12 cellular contexts compared by ENCODE assay signal in the genomic region with DNA sequence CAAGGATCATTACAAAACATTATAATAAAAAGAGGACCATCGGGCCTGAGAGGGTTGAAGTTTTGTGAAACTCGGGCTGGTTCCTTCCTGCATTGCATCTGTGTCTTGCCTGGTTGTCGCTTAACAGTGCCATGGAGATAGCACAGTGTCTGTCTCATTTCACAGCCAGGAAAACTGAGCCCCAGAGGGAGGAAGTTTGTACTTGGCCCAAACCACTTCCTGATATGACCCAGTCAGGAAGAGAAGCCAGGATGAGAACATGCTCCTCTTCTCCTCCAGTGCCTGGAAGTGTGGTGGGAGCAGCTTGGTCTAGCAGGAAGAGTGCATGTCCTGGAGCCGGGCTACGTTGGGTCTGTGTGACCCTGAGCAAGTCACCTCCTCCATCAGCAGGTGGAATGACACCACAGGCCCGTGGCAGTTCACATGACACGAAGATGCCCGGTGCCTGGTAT. TPM values are rescaled to one million over a fixed set of nuclear protein-coding genes. Genes with fewer than 3 reads are reported as not detected.
DNase-seq lines count a peak whose midpoint lies in the region; ATAC-seq and TF ChIP-seq lines count a peak whose summit lies in the region.
"Had no signal": no experiment of that assay in that cellular context is flagged by ENCODE, and none has a peak within 500 bp of the region (broad histone marks: within the 10 kb centered on the region; RNA-seq: fewer than 3 reads in every experiment).

No MANE protein-coding gene starts in this region.

- intact Hi-C loops in esophagus squamous epithelium (cut with DNase I) (loop anchor here (5.0 to 10.0 kb wide), 2 partner anchors 52 to 124 kb away; no protein-coding TSS in a partner anchor), posterior vena cava (cut with DNase I) (loop anchor here (5.0 kb wide), 1 partner anchor 124 kb away; no protein-coding TSS in a partner anchor)

- H3K4me3 ChIP-seq in HL-60 (replicated peaks; ENCODE audit: insufficient read depth, low read length) (no peak overlapping the region), esophagus squamous epithelium (no peak overlapping the region)
- H3K4me3 ChIP-seq: ascending aorta had no signal

- DNase-seq in HL-60 (ENCODE audit: low read depth in 1 of 2, low spot score in 1 of 2) (peak in 1 of 2 experiments; percentile 60), UCSD-AML1 (lab: John Stamatoyannopoulos, UW; ENCODE audit: unreplicated experiment) (peak; percentile 64), esophagus squamous epithelium (lab: John Stamatoyannopoulos, UW) (no peak), posterior vena cava (ENCODE audit: low spot score) (peak; percentile 73), KG1 (lab: John Stamatoyannopoulos, UW) (no peak), HEK293T (ENCODE audit: extremely low spot score) (no peak)
- DNase-seq: activated CD4-positive, CD25-positive, alpha-beta regulatory T cell treated with anti-CD3 and anti-CD28 coated beads, Interleukin-2, amount 50 U/mL, for 72 hours; NCI-H524 treated with DMSO at 0.1 percent for 48 hours; stimulated activated CD4-positive, alpha-beta T cell treated with anti-CD3 and anti-CD28 coated beads, Interleukin-12 subunit alpha, Interleukin-12 subunit beta, amount 100 ng/mL, for 4 hours had no signal

- no peak for TF ChIP-seq POLR2A in esophagus squamous epithelium (IDR thresholded peaks at IDR 0.05)
- no peak for TF ChIP-seq POLR2A in GM18505 (IDR thresholded peaks at IDR 0.05; ENCODE audit: borderline replicate concordance, extremely low read depth, insufficient read depth, insufficient read length)

- no peaks in the 10 kb centered on the region for H3K27me3 ChIP-seq in HL-60 (ENCODE audit: insufficient read depth, poor library complexity, severe bottlenecking)
- no peaks in the 10 kb centered on the region for H3K27me3 ChIP-seq in esophagus squamous epithelium
- H3K27me3 ChIP-seq: ascending aorta had no signal

- POLR2A ChIA-PET in HEK293T (lab: Yijun Ruan, JAX): no interaction called here

- H3K4me1 ChIP-seq in esophagus squamous epithelium: peaks cover 20 to 74% (median 62%) of the 10 kb centered on the region in 3 donors

- H3K9me3 ChIP-seq in esophagus squamous epithelium: no peaks in the 10 kb centered on the region
- H3K9me3 ChIP-seq: ascending aorta had no signal

- WGBS in esophagus squamous epithelium, 2 donors: 72 to 84% methylated on average over 8 of the region's 8 CpGs

- CTCF ChIA-PET in HEK293T (lab: Yijun Ruan, JAX): no interaction called here

- H3K27ac ChIP-seq in HL-60 (replicated peaks) (peak overlapping the region; percentile 30), esophagus squamous epithelium (peak overlapping the region in 3 of 4 donors; percentile 17 to 70 (median 29))

- peaks cover 0 to 16% (median 0%) of the 10 kb centered on the region in 3 donors for H3K36me3 ChIP-seq in esophagus squamous epithelium
- H3K36me3 ChIP-seq: ascending aorta had no signal

- no peak for TF ChIP-seq CTCF in HL-60 (IDR thresholded peaks at IDR 0.05; ENCODE audit: insufficient read depth, low read length)
- TF ChIP-seq CTCF in esophagus squamous epithelium (IDR thresholded peaks at IDR 0.05): no peak

- ATAC-seq in GM18505 (IDR thresholded peaks at IDR 0.05; ENCODE audit: unreplicated experiment) (no peak), GM19395 (IDR thresholded peaks at IDR 0.05; ENCODE audit: unreplicated experiment) (no peak)

TF ChIP-seq in HEK293T, 16 proteins besides CTCF, POLR2A, EP300 and RAD21:
- TF ChIP-seq SUZ12 (IDR thresholded peaks at IDR 0.05) (no peak), CTBP1 (IDR thresholded peaks at IDR 0.05; ENCODE audit: borderline replicate concordance) (no peak), ZNF384 (IDR thresholded peaks at IDR 0.05) (no peak), SP1 (IDR thresholded peaks at IDR 0.05) (no peak), HDGF (IDR thresholded peaks at IDR 0.05; ENCODE audit: borderline replicate concordance) (no peak), ELF4 (IDR thresholded peaks at IDR 0.05) (no peak), NFRKB (IDR thresholded peaks at IDR 0.05) (no peak)
- TF ChIP-seq, protein P1, sequence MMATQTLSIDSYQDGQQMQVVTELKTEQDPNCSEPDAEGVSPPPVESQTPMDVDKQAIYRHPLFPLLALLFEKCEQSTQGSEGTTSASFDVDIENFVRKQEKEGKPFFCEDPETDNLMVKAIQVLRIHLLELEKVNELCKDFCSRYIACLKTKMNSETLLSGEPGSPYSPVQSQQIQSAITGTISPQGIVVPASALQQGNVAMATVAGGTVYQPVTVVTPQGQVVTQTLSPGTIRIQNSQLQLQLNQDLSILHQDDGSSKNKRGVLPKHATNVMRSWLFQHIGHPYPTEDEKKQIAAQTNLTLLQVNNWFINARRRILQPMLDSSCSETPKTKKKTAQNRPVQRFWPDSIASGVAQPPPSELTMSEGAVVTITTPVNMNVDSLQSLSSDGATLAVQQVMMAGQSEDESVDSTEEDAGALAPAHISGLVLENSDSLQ (IDR thresholded peaks at IDR 0.05): no peak

RNA-seq across cellular contexts. Expression of a gene that starts 41.5 kb away (rescaled TPM):
- total RNA-seq in esophagus squamous epithelium: 10 to 100 TPM; 20.0 to 61.2 (median 25.8) TPM
- 10 to 100 TPM; 47.1 to 68.9 TPM for total RNA-seq in posterior vena cava

RNA-seq across cellular contexts. Expression of a gene that starts 52.8 kb away (rescaled TPM):
- total RNA-seq in esophagus squamous epithelium: 100 to 1,000 TPM in 1 of 4 donors, 10 to 100 TPM in 3; 23.8 to 116 (median 27.3) TPM
- total RNA-seq in posterior vena cava: 1 to 10 TPM in 1 of 2 donors, under 1 TPM in 1; 0.10 to 1.2 TPM

Comparison
In these comparisons a context has a peak if more than half of its experiments do, and no peak if none do; other contexts are left out.
1. DNase-seq: peak in UCSD-AML1 (single experiment) and posterior vena cava (single experiment); none in esophagus squamous epithelium (single experiment), KG1 (single experiment) and HEK293T (single experiment).
2. RNA of a gene that starts 52.8 kb away (total RNA-seq): 23.8 to 116 TPM in esophagus squamous epithelium; 0.10 to 1.2 TPM in posterior vena cava; every median in the first group is over 10 times any median in the second.